ENCODE assay signal across 22 cellular contexts in genomic region chr6:52686878-52687699, GRCh38. TPM values are rescaled to one million over a fixed set of nuclear protein-coding genes. Genes with fewer than 3 reads are reported as not detected.
DNase-seq lines count a peak whose midpoint lies in the region; ATAC-seq, FAIRE-seq and TF ChIP-seq lines count a peak whose summit lies in the region.
"Had no signal": no experiment of that assay in that cellular context is flagged by ENCODE, and none has a peak within 500 bp of the region (broad histone marks: within the 10 kb centered on the region; RNA-seq: fewer than 3 reads in every experiment).

No MANE protein-coding gene starts in this region.

- H3K4me3 ChIP-seq in AG10803 (ENCODE audit: low read length) = no peak overlapping the region
- H3K4me3 ChIP-seq in K562 = no peak overlapping the region
- H3K4me3 ChIP-seq in neural cell (ENCODE audit: low read length) = no peak overlapping the region
- H3K4me3 ChIP-seq: BLaER1, GM12878 had no signal

- peak; percentile 8 for DNase-seq in AG10803 (ENCODE audit: low read depth)
- DNase-seq in H54 (ENCODE audit: insufficient read length, low spot score) = no peak
- DNase-seq in K562 (ENCODE audit: extremely low read depth in 1 of 4, low spot score in 3 of 4) = peak; percentile 33 to 67 (median 46)
- DNase-seq in NCI-H69 (lab: John Stamatoyannopoulos, UW) = no peak
- DNase-seq in stimulated activated naive CD4-positive, alpha-beta T cell treated with Interleukin-2 at 50 U/mL for 16 hours (lab: John Stamatoyannopoulos, UW) = no peak
- no peak for DNase-seq in AML-193 (lab: John Stamatoyannopoulos, UW)
- DNase-seq in DMS 273 (lab: John Stamatoyannopoulos, UW; ENCODE audit: unreplicated experiment) = no peak
- DNase-seq: 8988T; ACHN; BE2C; C1 segment of cervical spinal cord; CD4-positive, alpha-beta memory T cell; CD4-positive, CD25-positive, alpha-beta regulatory T cell; CD8-positive, alpha-beta memory T cell; COR-L47; DMS79 treated with DMSO at 0.1 percent for 48 hours; GF-D8 had no signal

- H3K4me1 ChIP-seq in K562 (replicated peaks in 1 of 2; ENCODE audit: control insufficient read depth in 2 of 2, insufficient read depth in 2 of 2, low read length in 2 of 2) = peaks cover 2 to 9% of the 10 kb centered on the region in 2 experiments; a peak in 3 of 5 replicates
- H3K4me1 ChIP-seq: BE2C had no signal

- H3K9ac ChIP-seq in K562 (ENCODE audit: insufficient read depth in 1 of 2, low read depth in 2 of 2, low read length in 2 of 2) (no peak overlapping the region; a peak in 1 of 4 replicates), neural cell (ENCODE audit: low read length) (no peak overlapping the region)
- H3K9ac ChIP-seq: BLaER1 had no signal

- TF ChIP-seq POLR2A in H54 (IDR thresholded peaks at IDR 0.05; ENCODE audit: low read depth, low read length) = no peak
- TF ChIP-seq POLR2A in K562 (conservative IDR thresholded peaks at IDR 0.05) = no peak

- in situ Hi-C loops in K562 (cut with MboI) = no loop called here

- ATAC-seq in K562 = peak; percentile 80
- ATAC-seq: GM12878 had no signal

- no peaks in the 10 kb centered on the region for H3K9me1 ChIP-seq in K562 (ENCODE audit: control insufficient read depth, insufficient read depth, low read length)

- H3K9me3 ChIP-seq in K562 (replicated peaks; ENCODE audit: control insufficient read depth, insufficient read depth, low read depth, low read length) (no peaks in the 10 kb centered on the region), neural cell (ENCODE audit: low read length) (no peaks in the 10 kb centered on the region)
- H3K9me3 ChIP-seq: BE2C, BLaER1 had no signal

- peak overlapping the region; percentile 54 for H3K4me2 ChIP-seq in K562 (ENCODE audit: insufficient read depth, low read length)
- no peak overlapping the region for H3K4me2 ChIP-seq in neural cell (ENCODE audit: low read length)
- H3K4me2 ChIP-seq: BLaER1 had no signal

- H4K20me1 ChIP-seq in K562 (replicated peaks; ENCODE audit: control insufficient read depth, insufficient read depth, low read length) (no peaks in the 10 kb centered on the region), neural cell (ENCODE audit: insufficient read depth) (no peaks in the 10 kb centered on the region)
- H4K20me1 ChIP-seq: BLaER1 had no signal

- peak overlapping the region; percentile 48; the same call in 2 of the 3 replicates for H3K27ac ChIP-seq in K562 (ENCODE audit: extremely low read depth, low read depth, low read length)
- no peak overlapping the region for H3K27ac ChIP-seq in neural cell (ENCODE audit: low read length)
- H3K27ac ChIP-seq: BLaER1 had no signal

- no peak for TF ChIP-seq RAD21 in K562 (CRISPR knock-in tag; conservative IDR thresholded peaks at IDR 0.05 in 1 of 2, IDR thresholded peaks at IDR 0.05 in 1 of 2)
- no peak for TF ChIP-seq RAD21 in neural cell (conservative IDR thresholded peaks at IDR 0.05)

- intact Hi-C loops in K562 (cut with micrococcal nuclease) = no loop called here

- POLR2A ChIA-PET in K562 (lab: Yijun Ruan, JAX) = interaction anchor here (0.6 kb wide), 1 partner anchor 36 kb away, joined by 3 read pairs; no protein-coding TSS in a partner anchor

- no peaks in the 10 kb centered on the region for H3K27me3 ChIP-seq in K562 (ENCODE audit: control insufficient read depth in 2 of 2, insufficient read depth in 2 of 2, low read length in 2 of 2)
- H3K27me3 ChIP-seq in neural cell (ENCODE audit: insufficient read depth, low read depth, low read length) = no peaks in the 10 kb centered on the region
- H3K27me3 ChIP-seq: BE2C, BLaER1 had no signal

- H2AFZ ChIP-seq in K562 (ENCODE audit: low read depth, low read length) = peak overlapping the region; percentile 69
- H2AFZ ChIP-seq in neural cell (ENCODE audit: low read depth, low read length) = no peak overlapping the region

- H3K9me2 ChIP-seq in neural cell (ENCODE audit: insufficient read depth, low read length) = no peaks in the 10 kb centered on the region

- peak; percentile 83 for TF ChIP-seq EP300 in K562 (IDR thresholded peaks at IDR 0.05; ENCODE audit: low read length)
- peak; percentile 39 for TF ChIP-seq EP300 in neural cell (conservative IDR thresholded peaks at IDR 0.05; ENCODE audit: poor library complexity, severe bottlenecking)

- CTCF ChIA-PET in K562 (lab: Yijun Ruan, JAX; ENCODE audit: low intra/inter-chr PET ratio) = no interaction called here

- 8% methylated on average over 6 of the region's 6 CpGs for WGBS in K562 (ENCODE audit: insufficient coverage, low coverage, missing lambda C conversion rate)

- BruUV-seq in K562 (replicated peaks; lab: Mats Ljungman, UMichigan) = no TSS peak

- H3K79me2 ChIP-seq in K562 (ENCODE audit: control insufficient read depth, insufficient read depth, low read length) (no peaks in the 10 kb centered on the region), neural cell (replicated peaks; ENCODE audit: insufficient read depth, low read length) (no peaks in the 10 kb centered on the region)

- H3F3A ChIP-seq in neural cell (ENCODE audit: insufficient read depth, low read length, poor library complexity, severe bottlenecking) = no peaks in the 10 kb centered on the region

- FAIRE-seq in H54 (lab: Jason Lieb, UNC) = peak; percentile 53
- peak; percentile 71 for FAIRE-seq in K562 (lab: Jason Lieb, UNC)
- FAIRE-seq: GM12878, GM12892, GM18507 had no signal

- no peak for TF ChIP-seq CTCF in AG10803 (conservative IDR thresholded peaks at IDR 0.05; ENCODE audit: low read length)
- TF ChIP-seq CTCF in K562 (IDR thresholded peaks at IDR 0.05 in 2 of 3, conservative IDR thresholded peaks at IDR 0.05 in 1 of 3; ENCODE audit: insufficient read depth in 2 of 3, low read depth in 1 of 3, low read length in 3 of 3) = no peak
- no peak for TF ChIP-seq CTCF in neural cell (IDR thresholded peaks at IDR 0.05; ENCODE audit: poor library complexity, severe bottlenecking)

- no peaks in the 10 kb centered on the region for H3K36me3 ChIP-seq in K562 (ENCODE audit: control insufficient read depth, insufficient read depth, low read length)
- no peaks in the 10 kb centered on the region for H3K36me3 ChIP-seq in neural cell (ENCODE audit: insufficient read depth, low read length)

TF ChIP-seq in K562, 482 proteins besides CTCF, POLR2A, EP300 and RAD21 (continues in another document):
- TF ChIP-seq NCOA2 (IDR thresholded peaks at IDR 0.05; ENCODE audit: partially characterized antibody in 2 of 2) = no peak
- no peak for TF ChIP-seq OTX1 (CRISPR knock-in tag; IDR thresholded peaks at IDR 0.05)
- TF ChIP-seq, protein P1, sequence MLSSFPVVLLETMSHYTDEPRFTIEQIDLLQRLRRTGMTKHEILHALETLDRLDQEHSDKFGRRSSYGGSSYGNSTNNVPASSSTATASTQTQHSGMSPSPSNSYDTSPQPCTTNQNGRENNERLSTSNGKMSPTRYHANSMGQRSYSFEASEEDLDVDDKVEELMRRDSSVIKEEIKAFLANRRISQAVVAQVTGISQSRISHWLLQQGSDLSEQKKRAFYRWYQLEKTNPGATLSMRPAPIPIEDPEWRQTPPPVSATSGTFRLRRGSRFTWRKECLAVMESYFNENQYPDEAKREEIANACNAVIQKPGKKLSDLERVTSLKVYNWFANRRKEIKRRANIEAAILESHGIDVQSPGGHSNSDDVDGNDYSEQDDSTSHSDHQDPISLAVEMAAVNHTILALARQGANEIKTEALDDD (IDR thresholded peaks at IDR 0.05) = peak; percentile 75
- no peak for TF ChIP-seq ZNF23 (CRISPR knock-in tag; IDR thresholded peaks at IDR 0.05)
- no peak for TF ChIP-seq SRSF9 (IDR thresholded peaks at IDR 0.05; ENCODE audit: borderline replicate concordance, low read depth, low read length)

TF ChIP-seq in neural cell, 6 proteins besides CTCF, POLR2A, EP300 and RAD21 (continues in another document):
- TF ChIP-seq MXI1 (conservative IDR thresholded peaks at IDR 0.05; ENCODE audit: poor library complexity, severe bottlenecking) = no peak

RNA-seq across cellular contexts. Expression of gene TMEM14A, which starts 16.2 kb away (rescaled TPM):
- total RNA-seq in K562 (2011; cell fraction: chromatin; rRNA removed; ENCODE audit: low replicate concordance) = 0.86 and 3.8 TPM in 2 replicates
- total RNA-seq in K562 (2011; cell fraction: nucleolus; rRNA removed) = 2.8 and 2.9 TPM in 2 replicates
- total RNA-seq in K562 (2011; cell fraction: nucleoplasm; rRNA removed) = 3.7 and 5.0 TPM in 2 replicates
- total RNA-seq in K562 (2014; rRNA removed) (3.5 and 5.4 TPM in 2 replicates), K562 (2014; rRNA removed; fragmentation: Illumina TruSeq; extraction: Trizol) (9.5 and 10.2 TPM in 2 replicates), K562 (2015; rRNA removed; fragmentation: Illumina TruSeq; extraction: Trizol) (8.5 and 10.0 TPM in 2 replicates), K562 (2021) (7.4 and 8.1 TPM in 2 replicates)
- polyA plus RNA-seq in K562 (2011; rRNA removed) (6.1 and 10.7 TPM in 2 replicates), K562 (2014; fragmentation: Illumina TruSeq; extraction: Trizol) (6.1 and 6.9 TPM in 2 replicates), K562 (2014; fragmentation: Nextera tagmentation; extraction: Ambion mirVana) (10 to 100 TPM; 32.5 to 43.3 TPM), K562 (2014; rRNA removed) (6.2 and 8.0 TPM in 2 replicates), neural cell (268 and 326 TPM in 2 replicates)
- polyA plus RNA-seq in K562 (2011; cell fraction: cytosol; rRNA removed) = 5.5 and 5.7 TPM in 2 replicates
- polyA plus RNA-seq in K562 (2011; cell fraction: nucleus; rRNA removed) = 1.1 and 2.0 TPM in 2 replicates
- 8.5 and 11.2 TPM in 2 replicates for polyA plus RNA-seq in K562 (2012)
- 1.8 and 3.7 TPM in 2 replicates for polyA minus RNA-seq in K562 (2011; rRNA and poly(A)+ RNA removed)
- polyA minus RNA-seq in K562 (2011; cell fraction: cytosol; rRNA and poly(A)+ RNA removed) = 1.4 and 3.5 TPM in 2 replicates
- polyA minus RNA-seq in K562 (2011; cell fraction: nucleus; rRNA and poly(A)+ RNA removed) = 0.67 and 1.1 TPM in 2 replicates
- 72.6 and 91.2 TPM in 2 replicates for polyA minus RNA-seq in neural cell

Comparison
In these comparisons a context has a peak if more than half of its experiments do, and no peak if none do; other contexts are left out.
1. DNase-seq: peak in AG10803 (single experiment) and K562 (4 of 4); none in H54 (single experiment), NCI-H69 (single experiment), stimulated activated naive CD4-positive, alpha-beta T cell treated with Interleukin-2 at 50 U/mL for 16 hours (single experiment), AML-193 (0 of 2) and DMS 273 (single experiment).